Comparison of ENCODE assay signal across 13 cellular contexts in genomic region chr15:62850791-62851291, GRCh38.
DNase-seq lines count a peak whose midpoint lies in the region; ATAC-seq lines count a peak whose summit lies in the region.
"Had no signal": no experiment of that assay in that cellular context is flagged by ENCODE, and none has a peak within 500 bp of the region (broad histone marks: within the 10 kb centered on the region; RNA-seq: fewer than 3 reads in every experiment).

No MANE protein-coding gene starts in this region.

- H3K4me1 ChIP-seq in HUES6 (ENCODE audit: control insufficient read depth, insufficient read depth, low read length), result peaks cover 41% of the 10 kb centered on the region

- peaks cover 34% of the 10 kb centered on the region for H3K27me3 Mint-ChIP-seq in activated T-cell treated with anti-CD3 and anti-CD28 coated beads, Interleukin-2, amount 50 U/mL, for 24 hours

- H3K4me3 ChIP-seq in HUES6 (ENCODE audit: low read depth, low read length), result no peak overlapping the region
- H3K4me3 ChIP-seq: uterus had no signal

- H3K36me3 ChIP-seq in HUES6 (ENCODE audit: control insufficient read depth, insufficient read depth, low read length), result no peaks in the 10 kb centered on the region
- H3K36me3 ChIP-seq: uterus had no signal

- ATAC-seq in stimulated activated effector memory CD8-positive, alpha-beta T cell treated with anti-CD3 and anti-CD28 coated beads, Interleukin-12 subunit alpha, Interleukin-12 subunit beta, amount 100 ng/mL, for 72 hours, result no peak
- ATAC-seq: esophagus mucosa; naive thymus-derived CD4-positive, alpha-beta T cell had no signal

- H3K27ac ChIP-seq in HUES6 (ENCODE audit: low read depth, low read length), result peak overlapping the region; percentile 77
- H3K27ac ChIP-seq: uterus had no signal

- no peaks in the 10 kb centered on the region for H3K27me3 ChIP-seq in HUES6 (ENCODE audit: control insufficient read depth, insufficient read depth, low read length)
- H3K27me3 ChIP-seq: uterus had no signal

- peak overlapping the region; percentile 77 for H3K9ac ChIP-seq in HUES6 (ENCODE audit: low read length)

- no peaks in the 10 kb centered on the region for H3K4me1 Mint-ChIP-seq in stimulated activated effector memory CD8-positive, alpha-beta T cell treated with anti-CD3 and anti-CD28 coated beads, Interleukin-12 subunit alpha, Interleukin-12 subunit beta, amount 100 ng/mL, for 72 hours
- H3K4me1 Mint-ChIP-seq in activated T-cell treated with anti-CD3 and anti-CD28 coated beads, Interleukin-2, amount 50 U/mL, for 24 hours (ENCODE audit: low read depth), result no peaks in the 10 kb centered on the region
- H3K4me1 Mint-ChIP-seq: naive thymus-derived CD4-positive, alpha-beta T cell had no signal

- no peak overlapping the region for H3K27ac Mint-ChIP-seq in stimulated activated effector memory CD8-positive, alpha-beta T cell treated with anti-CD3 and anti-CD28 coated beads, Interleukin-12 subunit alpha, Interleukin-12 subunit beta, amount 100 ng/mL, for 72 hours
- no peak overlapping the region for H3K27ac Mint-ChIP-seq in activated T-cell treated with anti-CD3 and anti-CD28 coated beads, Interleukin-2, amount 50 U/mL, for 24 hours
- H3K27ac Mint-ChIP-seq: naive thymus-derived CD4-positive, alpha-beta T cell had no signal

- in situ Hi-C loops in ACHN (cut with HindIII; ENCODE audit: low pct_ligation_motif_present, low pct_unique_long_range_greater_than_20kb, low sequenced_read_pairs), result no loop called here

- H3K4me3 Mint-ChIP-seq in stimulated activated effector memory CD8-positive, alpha-beta T cell treated with anti-CD3 and anti-CD28 coated beads, Interleukin-12 subunit alpha, Interleukin-12 subunit beta, amount 100 ng/mL, for 72 hours, result no peak overlapping the region
- no peak overlapping the region for H3K4me3 Mint-ChIP-seq in activated T-cell treated with anti-CD3 and anti-CD28 coated beads, Interleukin-2, amount 50 U/mL, for 24 hours
- H3K4me3 Mint-ChIP-seq: naive thymus-derived CD4-positive, alpha-beta T cell had no signal

- no peaks in the 10 kb centered on the region for H3K9me3 ChIP-seq in HUES6 (ENCODE audit: control insufficient read depth, insufficient read depth, low read depth, low read length)
- H3K9me3 ChIP-seq: uterus had no signal

- DNase-seq in ACHN (peak; percentile 97), cerebellar cortex (ENCODE audit: low spot score) (peak; percentile 52), lung microvascular endothelial cell (ENCODE audit: low read depth in 2 of 2) (peak; percentile 60 to 66), ecto neural progenitor cell (ENCODE audit: low spot score) (no peak), NOMO-1 (lab: John Stamatoyannopoulos, UW; ENCODE audit: unreplicated experiment in 2 of 2) (no peak)
- DNase-seq in stimulated activated effector memory CD8-positive, alpha-beta T cell treated with anti-CD3 and anti-CD28 coated beads, Interleukin-12 subunit alpha, Interleukin-12 subunit beta, amount 100 ng/mL, for 72 hours (ENCODE audit: low spot score in 2 of 2), result no peak
- no peak for DNase-seq in activated T-cell treated with anti-CD3 and anti-CD28 coated beads, Interleukin-2, amount 50 U/mL, for 24 hours
- DNase-seq: activated naive CD4-positive, alpha-beta T cell treated with Interleukin-2 at 50 U/mL for 16 hours; naive thymus-derived CD4-positive, alpha-beta T cell; NCI-H524 treated with DMSO at 0.1 percent for 48 hours; uterus had no signal

- H3K9me3 Mint-ChIP-seq in stimulated activated effector memory CD8-positive, alpha-beta T cell treated with anti-CD3 and anti-CD28 coated beads, Interleukin-12 subunit alpha, Interleukin-12 subunit beta, amount 100 ng/mL, for 72 hours, result no peaks in the 10 kb centered on the region
- no peaks in the 10 kb centered on the region for H3K9me3 Mint-ChIP-seq in activated T-cell treated with anti-CD3 and anti-CD28 coated beads, Interleukin-2, amount 50 U/mL, for 24 hours

- H3K36me3 Mint-ChIP-seq in stimulated activated effector memory CD8-positive, alpha-beta T cell treated with anti-CD3 and anti-CD28 coated beads, Interleukin-12 subunit alpha, Interleukin-12 subunit beta, amount 100 ng/mL, for 72 hours, result peaks cover 6% of the 10 kb centered on the region
- no peaks in the 10 kb centered on the region for H3K36me3 Mint-ChIP-seq in activated T-cell treated with anti-CD3 and anti-CD28 coated beads, Interleukin-2, amount 50 U/mL, for 24 hours (ENCODE audit: low read depth)
- H3K36me3 Mint-ChIP-seq: naive thymus-derived CD4-positive, alpha-beta T cell had no signal

Comparison
In these comparisons a context has a peak if more than half of its experiments do, and no peak if none do; other contexts are left out.
1. DNase-seq: peak in ACHN (single experiment), cerebellar cortex (single experiment) and lung microvascular endothelial cell (2 of 2); none in ecto neural progenitor cell (single experiment), NOMO-1 (0 of 2), stimulated activated effector memory CD8-positive, alpha-beta T cell treated with anti-CD3 and anti-CD28 coated beads, Interleukin-12 subunit alpha, Interleukin-12 subunit beta, amount 100 ng/mL, for 72 hours (0 of 2) and activated T-cell treated with anti-CD3 and anti-CD28 coated beads, Interleukin-2, amount 50 U/mL, for 24 hours (single experiment).